In the genomic region with DNA sequence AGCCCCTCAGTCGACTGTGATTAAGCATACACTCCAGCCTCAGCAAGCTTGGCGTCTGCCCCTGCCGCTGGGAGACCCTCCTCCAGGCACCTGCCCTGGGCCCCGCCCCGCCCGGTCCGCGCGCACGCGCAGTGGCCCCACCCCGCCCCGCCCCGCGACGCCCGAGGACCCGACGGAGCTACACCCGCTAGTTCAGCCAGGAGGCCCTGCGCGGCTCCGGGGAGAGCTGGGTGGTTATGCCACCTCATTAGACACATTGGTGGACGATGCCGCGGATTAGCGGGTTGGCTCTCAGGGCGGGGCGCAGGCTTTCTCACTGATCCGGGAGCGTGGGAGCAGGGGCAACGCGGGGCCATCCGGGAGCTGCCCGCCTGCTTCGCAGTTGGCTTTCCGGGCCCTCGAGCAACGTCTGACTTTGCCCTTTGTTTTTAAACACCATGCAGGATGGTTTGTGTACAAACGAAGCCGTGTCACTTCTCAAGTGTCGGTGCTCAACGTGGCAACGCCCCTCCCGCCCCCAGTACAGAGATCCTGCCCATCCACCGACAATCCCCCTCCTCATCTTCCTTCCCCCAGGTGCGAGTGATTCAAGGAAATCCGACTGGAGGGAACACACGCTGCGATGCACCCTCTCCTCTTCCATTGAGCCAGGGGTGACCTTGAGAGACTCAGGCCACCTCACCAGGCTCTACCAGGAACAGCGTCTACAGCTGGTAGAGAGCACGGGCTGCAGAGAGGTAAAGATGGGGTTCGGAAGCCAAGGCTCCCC, we compare ENCODE assay signal across 1 cellular context.
A peak's percentile ranks its signal among the peaks of the same experiment; 100 is the strongest.
TF ChIP-seq lines count a peak whose summit lies in the region.

No MANE protein-coding gene starts in this region.

TF ChIP-seq in WTC11, 78 proteins besides CTCF, POLR2A, EP300 and RAD21 (continued from another document):
- TF ChIP-seq, protein P1, sequence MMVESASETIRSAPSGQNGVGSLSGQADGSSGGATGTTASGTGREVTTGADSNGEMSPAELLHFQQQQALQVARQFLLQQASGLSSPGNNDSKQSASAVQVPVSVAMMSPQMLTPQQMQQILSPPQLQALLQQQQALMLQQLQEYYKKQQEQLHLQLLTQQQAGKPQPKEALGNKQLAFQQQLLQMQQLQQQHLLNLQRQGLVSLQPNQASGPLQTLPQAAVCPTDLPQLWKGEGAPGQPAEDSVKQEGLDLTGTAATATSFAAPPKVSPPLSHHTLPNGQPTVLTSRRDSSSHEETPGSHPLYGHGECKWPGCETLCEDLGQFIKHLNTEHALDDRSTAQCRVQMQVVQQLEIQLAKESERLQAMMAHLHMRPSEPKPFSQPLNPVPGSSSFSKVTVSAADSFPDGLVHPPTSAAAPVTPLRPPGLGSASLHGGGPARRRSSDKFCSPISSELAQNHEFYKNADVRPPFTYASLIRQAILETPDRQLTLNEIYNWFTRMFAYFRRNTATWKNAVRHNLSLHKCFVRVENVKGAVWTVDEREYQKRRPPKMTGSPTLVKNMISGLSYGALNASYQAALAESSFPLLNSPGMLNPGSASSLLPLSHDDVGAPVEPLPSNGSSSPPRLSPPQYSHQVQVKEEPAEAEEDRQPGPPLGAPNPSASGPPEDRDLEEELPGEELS (CRISPR knock-in tag; IDR thresholded peaks at IDR 0.05) = 0 out of 2 replicates have a peak, but pooled peaks have one; percentile 11
- TF ChIP-seq, protein P2, sequence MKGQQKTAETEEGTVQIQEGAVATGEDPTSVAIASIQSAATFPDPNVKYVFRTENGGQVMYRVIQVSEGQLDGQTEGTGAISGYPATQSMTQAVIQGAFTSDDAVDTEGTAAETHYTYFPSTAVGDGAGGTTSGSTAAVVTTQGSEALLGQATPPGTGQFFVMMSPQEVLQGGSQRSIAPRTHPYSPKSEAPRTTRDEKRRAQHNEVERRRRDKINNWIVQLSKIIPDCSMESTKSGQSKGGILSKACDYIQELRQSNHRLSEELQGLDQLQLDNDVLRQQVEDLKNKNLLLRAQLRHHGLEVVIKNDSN (CRISPR knock-in tag; IDR thresholded peaks at IDR 0.05) = no peak
